In the genomic region with DNA sequence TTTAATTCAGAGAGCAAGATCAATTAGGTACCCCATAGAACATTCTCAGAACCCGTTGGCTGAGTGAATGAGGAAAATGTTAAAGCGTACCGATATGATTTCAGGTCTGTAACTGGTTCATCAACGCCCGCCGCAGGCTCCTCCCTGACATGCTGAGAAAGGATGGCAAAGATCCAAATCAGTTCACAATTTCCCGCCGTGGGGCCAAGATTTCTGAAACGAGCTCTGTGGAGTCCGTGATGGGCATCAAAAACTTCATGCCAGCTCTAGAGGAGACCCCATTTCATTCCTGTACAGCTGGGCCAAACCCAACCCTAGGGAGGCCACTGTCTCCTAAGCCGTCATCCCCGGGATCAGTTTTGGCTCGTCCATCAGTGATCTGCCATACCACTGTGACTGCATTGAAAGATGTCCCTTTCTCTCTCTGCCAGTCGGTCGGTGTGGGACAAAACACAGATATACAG, we compare ENCODE assay signal across 10 cellular contexts. TPM values are rescaled to one million over a fixed set of nuclear protein-coding genes. Genes with fewer than 3 reads are reported as not detected.
A peak's percentile ranks its signal among the peaks of the same experiment; 100 is the strongest.
DNase-seq lines count a peak whose midpoint lies in the region; ATAC-seq and TF ChIP-seq lines count a peak whose summit lies in the region.
"Had no signal": no experiment of that assay in that cellular context is flagged by ENCODE, and none has a peak within 500 bp of the region (broad histone marks: within the 10 kb centered on the region; RNA-seq: fewer than 3 reads in every experiment).

No MANE protein-coding gene starts in this region.

- DNase-seq in COLO668 (lab: John Stamatoyannopoulos, UW; ENCODE audit: unreplicated experiment) (peak; percentile 60), NCI-H69 (lab: John Stamatoyannopoulos, UW) (peak; percentile 24), epithelial cell of prostate (ENCODE audit: low read depth, low spot score) (no peak), neural crest cell (ENCODE audit: low read depth, low spot score) (no peak), CD1c-positive myeloid dendritic cell (ENCODE audit: extremely low spot score) (no peak)
- DNase-seq in stimulated activated CD4-positive, alpha-beta T cell treated with anti-CD3 and anti-CD28 coated beads, Interleukin-2, amount 100 ng/mL, for 48 hours, result no peak
- DNase-seq: activated CD8-positive, alpha-beta memory T cell treated with anti-CD3 and anti-CD28 coated beads, Interleukin-2, amount 50 U/mL, for 4 hours; NCI-H524 had no signal

- peak overlapping the region; percentile 99 for H3K27ac ChIP-seq in epithelial cell of prostate

- ATAC-seq in HG03175 (IDR thresholded peaks at IDR 0.05; ENCODE audit: unreplicated experiment), result no peak
- no peak for ATAC-seq in HG02840 (IDR thresholded peaks at IDR 0.05; ENCODE audit: low FRiP score, unreplicated experiment)

- TF ChIP-seq CTCF in neural crest cell (conservative IDR thresholded peaks at IDR 0.05), result no peak

- H3K9me3 Mint-ChIP-seq in neural crest cell, result no peaks in the 10 kb centered on the region

- H3K27ac Mint-ChIP-seq in neural crest cell (ENCODE audit: unreplicated experiment), result peak overlapping the region; percentile 88

- peaks cover 88% of the 10 kb centered on the region for H3K4me1 Mint-ChIP-seq in neural crest cell

- H3K4me3 Mint-ChIP-seq in neural crest cell, result peak overlapping the region; percentile 38

- H3K27me3 Mint-ChIP-seq in neural crest cell (ENCODE audit: low read depth), result no peaks in the 10 kb centered on the region

- peaks cover 43% of the 10 kb centered on the region for H3K36me3 Mint-ChIP-seq in neural crest cell (ENCODE audit: low read depth)

RNA-seq across cellular contexts. Expression of gene TGIF1, which starts 7.3 kb away (rescaled TPM):
- total RNA-seq in neural crest cell, result 49.1 and 57.9 TPM in 2 replicates

Comparison
In these comparisons a context has a peak if more than half of its experiments do, and no peak if none do; other contexts are left out.
1. DNase-seq: peak in COLO668 (single experiment) and NCI-H69 (single experiment); none in epithelial cell of prostate (single experiment), neural crest cell (single experiment), CD1c-positive myeloid dendritic cell (single experiment) and stimulated activated CD4-positive, alpha-beta T cell treated with anti-CD3 and anti-CD28 coated beads, Interleukin-2, amount 100 ng/mL, for 48 hours (0 of 2).